ENCODE assay signal across 29 cellular contexts in the genomic region with DNA sequence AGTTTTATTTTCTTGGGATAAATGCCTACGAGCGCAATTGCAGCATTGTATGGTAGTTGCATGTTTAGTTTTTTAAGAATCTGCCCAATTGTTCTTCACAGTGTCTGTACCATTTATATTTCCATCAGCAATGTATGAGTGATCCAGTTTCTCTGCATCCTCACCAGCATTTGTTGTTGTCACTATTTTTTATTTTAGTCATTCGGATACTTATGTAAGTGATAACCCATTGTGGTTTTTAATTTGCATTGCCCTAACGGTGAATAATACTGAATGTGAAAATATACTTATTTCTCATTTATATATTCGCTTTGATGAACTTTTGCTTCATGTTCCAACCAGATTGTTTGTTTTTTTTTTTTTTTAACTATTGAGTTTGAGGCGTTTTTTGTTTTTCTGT.
"Had no signal": no experiment of that assay in that cellular context is flagged by ENCODE, and none has a peak within 500 bp of the region (broad histone marks: within the 10 kb centered on the region; RNA-seq: fewer than 3 reads in every experiment).

No MANE protein-coding gene starts in this region.

- FAIRE-seq: colon had no signal

- H3K27ac ChIP-seq: adrenal gland, Peyer's patch, RWPE1, SJCRH30, VCaP had no signal

- H3K4me2 ChIP-seq: SK-N-SH had no signal

- H3K36me3 Mint-ChIP-seq: activated naive CD8-positive, alpha-beta T cell treated with anti-CD3 and anti-CD28 coated beads, Interleukin-2, amount 10 ng/mL, durations not matched to agents 7 days and 5 days had no signal

- H3K36me3 ChIP-seq: adrenal gland, MG63, Peyer's patch, SJCRH30 had no signal

- H3K9ac ChIP-seq: SK-N-SH had no signal

- H3K4me3 Mint-ChIP-seq: activated CD8-positive, alpha-beta T cell treated with anti-CD3 and anti-CD28 coated beads, Interleukin-2, amount 10 ng/mL, durations not matched to agents 7 days and 5 days; activated naive CD8-positive, alpha-beta T cell treated with anti-CD3 and anti-CD28 coated beads, Interleukin-2, amount 10 ng/mL, durations not matched to agents 7 days and 5 days; activated T-cell treated with anti-CD3 and anti-CD28 coated beads, Interleukin-2, amount 50 U/mL, for 24 hours had no signal

- DNase-seq: activated CD4-positive, alpha-beta T cell treated with anti-CD3 and anti-CD28 coated beads for 48 hours; activated CD4-positive, alpha-beta T cell treated with anti-CD3 and anti-CD28 coated beads, Interleukin-2, amount 50 U/mL, for 4 hours; activated CD8-positive, alpha-beta memory T cell treated with anti-CD3 and anti-CD28 coated beads, Interleukin-2, amount 50 U/mL, for 48 hours; activated CD8-positive, alpha-beta T cell treated with anti-CD3 and anti-CD28 coated beads, Interleukin-2, amount 10 ng/mL, durations not matched to agents 7 days and 5 days; activated gamma-delta T cell; activated naive CD4-positive, alpha-beta T cell treated with anti-CD3 and anti-CD28 coated beads, Interleukin-2, amount 50 U/mL, for 16 hours; activated naive CD8-positive, alpha-beta T cell treated with anti-CD3 and anti-CD28 coated beads, Interleukin-2, amount 10 ng/mL, durations not matched to agents 7 days and 5 days; activated T-cell treated with anti-CD3 and anti-CD28 coated beads, Interleukin-2, amount 50 U/mL, for 24 hours; adrenal gland; anterior cingulate cortex; cerebellar nuclear complex; MG63; MV-4-11; NCI-H1092 treated with DMSO at 0.1 percent for 48 hours; NCI-H1417 treated with DMSO at 0.1 percent for 48 hours; NCI-H1694; NCI-H2029 treated with DMSO at 0.1 percent for 48 hours; NCI-H345; NCI-H510A; NCI-H69; NK-92 treated with Interleukin-12 subunit alpha and Interleukin-12 subunit beta, amount 100 ng/mL, for 24 hours; Peyer's patch; Right ventricle myocardium superior; SJCRH30; SK-N-SH; T-helper 1 cell had no signal

- H3K27me3 ChIP-seq: adrenal gland, MG63, Peyer's patch, SJCRH30 had no signal

- ATAC-seq: activated CD8-positive, alpha-beta T cell treated with anti-CD3 and anti-CD28 coated beads, Interleukin-2, amount 10 ng/mL, durations not matched to agents 7 days and 5 days had no signal

- H3K9me3 Mint-ChIP-seq: activated naive CD8-positive, alpha-beta T cell treated with anti-CD3 and anti-CD28 coated beads, Interleukin-2, amount 10 ng/mL, durations not matched to agents 7 days and 5 days; activated T-cell treated with anti-CD3 and anti-CD28 coated beads, Interleukin-2, amount 50 U/mL, for 24 hours had no signal

- H3K27ac Mint-ChIP-seq: activated CD8-positive, alpha-beta T cell treated with anti-CD3 and anti-CD28 coated beads, Interleukin-2, amount 10 ng/mL, durations not matched to agents 7 days and 5 days; activated naive CD8-positive, alpha-beta T cell treated with anti-CD3 and anti-CD28 coated beads, Interleukin-2, amount 10 ng/mL, durations not matched to agents 7 days and 5 days; activated T-cell treated with anti-CD3 and anti-CD28 coated beads, Interleukin-2, amount 50 U/mL, for 24 hours had no signal

- H3K4me3 ChIP-seq: adrenal gland, MG63, Peyer's patch, SJCRH30 had no signal

- H3K4me1 ChIP-seq: adrenal gland, Peyer's patch, SJCRH30 had no signal

- H3K9me3 ChIP-seq: adrenal gland, MG63, Peyer's patch, SJCRH30, SK-N-SH had no signal
